27 cellular contexts compared by ENCODE assay signal in genomic region chr17:74353446-74354060, GRCh38. TPM values are rescaled to one million over a fixed set of nuclear protein-coding genes. Genes with fewer than 3 reads are reported as not detected.
"Had no signal": no experiment of that assay in that cellular context is flagged by ENCODE, and none has a peak within 500 bp of the region (broad histone marks: within the 10 kb centered on the region; RNA-seq: fewer than 3 reads in every experiment).

No MANE protein-coding gene starts in this region.

- H3K4me3 ChIP-seq: ascending aorta, gastroesophageal sphincter, lung, psoas muscle, sigmoid colon, upper lobe of left lung, vagina had no signal

- H3K9me3 ChIP-seq: ascending aorta, gastroesophageal sphincter, psoas muscle, sigmoid colon, upper lobe of left lung, vagina had no signal

- H3K79me2 ChIP-seq: parathyroid adenoma had no signal

- H3K4me1 ChIP-seq: parathyroid adenoma, psoas muscle had no signal

- H3K9ac ChIP-seq: parathyroid adenoma had no signal

- H3K4me3 Mint-ChIP-seq: activated naive CD4-positive, alpha-beta T cell treated with anti-CD3 and anti-CD28 coated beads, Interleukin-2, amount 10 ng/mL, durations not matched to agents 7 days and 5 days; activated naive CD8-positive, alpha-beta T cell treated with anti-CD3 and anti-CD28 coated beads, Interleukin-2, amount 10 ng/mL, durations not matched to agents 7 days and 5 days; nephron progenitor cell; stimulated activated memory B cell treated with anti-CD40 and anti-IgM and Interleukin-4, amounts not matched to agents 10 μg/mL and 1 μg/mL and 100 μg/mL, for 72 hours had no signal

- ATAC-seq: gastroesophageal sphincter had no signal

- H2AFZ ChIP-seq: parathyroid adenoma had no signal

- DNase-seq: activated gamma-delta T cell, hippocampal formation, naive B cell, occipital lobe, sigmoid colon had no signal

- H3K36me3 Mint-ChIP-seq: activated naive CD4-positive, alpha-beta T cell treated with anti-CD3 and anti-CD28 coated beads, Interleukin-2, amount 10 ng/mL, durations not matched to agents 7 days and 5 days; activated naive CD8-positive, alpha-beta T cell treated with anti-CD3 and anti-CD28 coated beads, Interleukin-2, amount 10 ng/mL, durations not matched to agents 7 days and 5 days; naive B cell; stimulated activated memory B cell treated with anti-CD40 and anti-IgM and Interleukin-4, amounts not matched to agents 10 μg/mL and 1 μg/mL and 100 μg/mL, for 72 hours had no signal

- H3K27ac ChIP-seq: ascending aorta, gastroesophageal sphincter, parathyroid adenoma, psoas muscle, sigmoid colon, upper lobe of left lung, vagina had no signal

- H3K4me1 Mint-ChIP-seq: stimulated activated memory B cell treated with anti-CD40 and anti-IgM and Interleukin-4, amounts not matched to agents 10 μg/mL and 1 μg/mL and 100 μg/mL, for 72 hours had no signal

- H3K36me3 ChIP-seq: ascending aorta, gastroesophageal sphincter, sigmoid colon, upper lobe of left lung, vagina had no signal

- H3K27ac Mint-ChIP-seq: activated naive CD4-positive, alpha-beta T cell treated with anti-CD3 and anti-CD28 coated beads, Interleukin-2, amount 10 ng/mL, durations not matched to agents 7 days and 5 days; activated naive CD8-positive, alpha-beta T cell treated with anti-CD3 and anti-CD28 coated beads, Interleukin-2, amount 10 ng/mL, durations not matched to agents 7 days and 5 days; naive B cell; nephron progenitor cell; stimulated activated memory B cell treated with anti-CD40 and anti-IgM and Interleukin-4, amounts not matched to agents 10 μg/mL and 1 μg/mL and 100 μg/mL, for 72 hours; stimulated activated naive CD8-positive, alpha-beta T cell treated with anti-CD3 and anti-CD28 coated beads, Interleukin-15, amount 100 ng/mL, for 72 hours had no signal

- H3K27me3 ChIP-seq: vagina had no signal

- H3K9me3 Mint-ChIP-seq: activated naive CD4-positive, alpha-beta T cell treated with anti-CD3 and anti-CD28 coated beads, Interleukin-2, amount 10 ng/mL, durations not matched to agents 7 days and 5 days; activated naive CD8-positive, alpha-beta T cell treated with anti-CD3 and anti-CD28 coated beads, Interleukin-2, amount 10 ng/mL, durations not matched to agents 7 days and 5 days; nephron progenitor cell; stimulated activated memory B cell treated with anti-CD40 and anti-IgM and Interleukin-4, amounts not matched to agents 10 μg/mL and 1 μg/mL and 100 μg/mL, for 72 hours; stimulated activated naive CD8-positive, alpha-beta T cell treated with anti-CD3 and anti-CD28 coated beads, Interleukin-15, amount 100 ng/mL, for 72 hours had no signal

RNA-seq across cellular contexts. Expression of gene BTBD17, which starts 8.1 kb away (rescaled TPM):
- total RNA-seq: activated CD8-positive, alpha-beta memory T cell treated with anti-CD3 and anti-CD28 coated beads for 36 hours; activated naive CD8-positive, alpha-beta T cell treated with anti-CD3 and anti-CD28 coated beads, Interleukin-2, amount 10 ng/mL, durations not matched to agents 7 days and 5 days; ascending aorta; cardiac septum; endothelial cell of umbilical vein; fibroblast of villous mesenchyme; gastroesophageal sphincter; kidney epithelial cell; left lobe of liver; mesenteric fat pad; psoas muscle; sigmoid colon; T-helper 1 cell treated with Interleukin-12 subunit alpha and Interleukin-12 subunit beta and Interleukin-4 antibody, amounts not matched to agents 30 ng/mL and 1 ng/mL, for 36 hours; vagina had no signal
- polyA plus RNA-seq: endothelial cell of umbilical vein, esophagus, fibroblast of lung, lung, psoas muscle had no signal

RNA-seq across cellular contexts. Expression of gene GPR142, which starts 13.8 kb away (rescaled TPM):
- total RNA-seq: activated CD8-positive, alpha-beta memory T cell treated with anti-CD3 and anti-CD28 coated beads for 36 hours; activated naive CD8-positive, alpha-beta T cell treated with anti-CD3 and anti-CD28 coated beads, Interleukin-2, amount 10 ng/mL, durations not matched to agents 7 days and 5 days; ascending aorta; endothelial cell of umbilical vein; fibroblast of lung; fibroblast of villous mesenchyme; kidney epithelial cell; left lobe of liver; lung; mesenteric fat pad; occipital lobe; psoas muscle; T-helper 1 cell treated with Interleukin-12 subunit alpha and Interleukin-12 subunit beta and Interleukin-4 antibody, amounts not matched to agents 30 ng/mL and 1 ng/mL, for 36 hours had no signal
- polyA plus RNA-seq: endothelial cell of umbilical vein, fibroblast of lung, psoas muscle had no signal

RNA-seq across cellular contexts. Expression of gene KIF19, which starts 27.5 kb away (rescaled TPM):
- total RNA-seq: fibroblast of villous mesenchyme, kidney epithelial cell, occipital lobe had no signal
- polyA plus RNA-seq: fibroblast of lung had no signal
